ENCODE assay signal across 8 cellular contexts in the genomic region with DNA sequence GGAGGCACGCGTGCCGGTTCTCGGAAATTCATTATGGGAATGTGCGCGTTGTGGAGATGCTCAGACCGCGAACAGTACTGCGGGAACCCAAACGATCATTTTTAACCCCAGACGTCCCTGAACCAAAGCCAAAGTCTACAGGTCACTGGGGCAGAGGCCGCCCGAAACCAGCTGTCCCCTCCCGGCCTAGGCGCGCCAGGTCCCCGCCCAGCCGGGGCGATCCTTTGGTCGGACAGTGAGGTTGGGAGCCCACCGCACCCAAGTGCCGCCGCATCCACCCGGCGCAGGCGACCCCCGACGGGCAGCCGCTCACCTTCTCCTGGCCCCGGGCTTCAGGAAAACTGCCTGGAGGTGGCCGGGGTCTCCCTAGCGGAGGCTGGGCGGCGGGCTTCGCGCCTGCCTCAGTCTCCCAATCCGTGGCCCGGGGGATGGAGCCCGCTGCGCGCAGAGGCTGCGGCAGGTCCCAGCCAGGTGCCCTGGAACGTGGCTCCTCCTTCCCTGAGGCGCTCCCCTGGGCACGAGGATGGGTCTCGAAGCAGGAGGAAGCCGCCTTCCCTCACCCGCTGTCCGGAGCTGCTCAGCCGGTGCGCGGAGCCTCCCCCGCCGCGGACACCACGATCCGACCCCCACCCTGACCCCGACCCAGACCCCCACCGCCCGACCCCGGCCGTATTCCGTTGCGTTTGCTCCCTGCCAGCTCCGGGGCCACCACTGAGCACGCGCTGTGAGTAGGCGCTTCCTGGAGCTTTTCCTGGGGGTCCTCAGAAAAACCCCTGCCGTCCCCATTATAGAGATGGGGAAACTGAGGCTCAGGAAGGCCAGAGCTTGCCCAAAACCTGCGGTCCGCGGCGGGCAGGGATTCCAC. TPM values are rescaled to one million over a fixed set of nuclear protein-coding genes. Genes with fewer than 3 reads are reported as not detected.
DNase-seq lines count a peak whose midpoint lies in the region; ATAC-seq and TF ChIP-seq lines count a peak whose summit lies in the region.

No MANE protein-coding gene starts in this region.

- H3K9me3 ChIP-seq in adipocyte (ENCODE audit: control insufficient read depth, low read length) (no peaks in the 10 kb centered on the region), liver (ENCODE audit: control insufficient read depth in 4 of 4, low read length in 3 of 4) (no peaks in the 10 kb centered on the region), upper lobe of right lung (no peaks in the 10 kb centered on the region)

- H3K4me3 ChIP-seq in adipocyte (ENCODE audit: low read length) (peak overlapping the region; percentile 70), liver (ENCODE audit: low read depth in 1 of 3, low read length in 3 of 3) (peak overlapping the region in 2 of 3 donors; percentile 38 to 66), upper lobe of right lung (peak overlapping the region; percentile 42)

- intact Hi-C loops in activated naive CD4-positive, alpha-beta T cell treated with anti-CD3 and anti-CD28 coated beads for 36 hours (cut with micrococcal nuclease): loop anchor here (1.0 to 5.0 kb wide), 2 partner anchors 39 to 419 kb away; no protein-coding TSS in a partner anchor
- intact Hi-C loops in upper lobe of right lung (cut with DNase I): loop anchor here (10.0 kb wide), 1 partner anchor 127 kb away; a partner anchor contains a TSS

- H3K4me1 ChIP-seq in adipocyte (ENCODE audit: control insufficient read depth, insufficient read depth, low read length) (peaks cover 35% of the 10 kb centered on the region), liver (ENCODE audit: control insufficient read depth in 4 of 4, insufficient read depth in 4 of 4, low read length in 3 of 4) (peaks cover 15 to 22% (median 17%) of the 10 kb centered on the region in 4 donors), upper lobe of right lung (peaks cover 36% of the 10 kb centered on the region)

- peaks cover 4% of the 10 kb centered on the region for H3K27me3 ChIP-seq in adipocyte (replicated peaks; ENCODE audit: control insufficient read depth, insufficient read depth, low read length)
- no peaks in the 10 kb centered on the region for H3K27me3 ChIP-seq in liver (ENCODE audit: control insufficient read depth in 4 of 4, insufficient read depth in 4 of 4, low read length in 3 of 4)
- H3K27me3 ChIP-seq in upper lobe of right lung: peaks cover 32% of the 10 kb centered on the region

- peak overlapping the region; percentile 87 for H3K27ac Mint-ChIP-seq in activated naive CD4-positive, alpha-beta T cell treated with anti-CD3 and anti-CD28 coated beads for 36 hours

- H3K36me3 Mint-ChIP-seq in activated naive CD4-positive, alpha-beta T cell treated with anti-CD3 and anti-CD28 coated beads for 36 hours (ENCODE audit: low read depth): no peaks in the 10 kb centered on the region

- peak; percentile 14 to 57 for TF ChIP-seq RAD21 in liver (IDR thresholded peaks at IDR 0.05)

- H3K4me1 Mint-ChIP-seq in activated naive CD4-positive, alpha-beta T cell treated with anti-CD3 and anti-CD28 coated beads for 36 hours (ENCODE audit: low read depth): peaks cover 42% of the 10 kb centered on the region

- 2% methylated on average over 73 of the region's 73 CpGs for WGBS in liver

- peak overlapping the region; percentile 80 for H3K4me3 Mint-ChIP-seq in activated naive CD4-positive, alpha-beta T cell treated with anti-CD3 and anti-CD28 coated beads for 36 hours

- H3K27ac ChIP-seq in liver (ENCODE audit: low read depth in 1 of 2, low read length in 2 of 2): peak overlapping the region; percentile 36 to 51
- H3K27ac ChIP-seq in upper lobe of right lung: peak overlapping the region; percentile 63

- H3K9ac ChIP-seq in adipocyte (ENCODE audit: low read length) (peak overlapping the region; percentile 64), liver (ENCODE audit: low read depth in 1 of 2, low read length in 2 of 2) (no peak overlapping the region)

- CTCF ChIA-PET in activated naive CD4-positive, alpha-beta T cell treated with anti-CD3 and anti-CD28 coated beads for 36 hours (lab: Charles Lee): interaction anchor here (0.7 to 4.3 kb wide), 17 partner anchors 8 to 138 kb away, joined by 3 to 43 read pairs (median 5); a partner anchor contains a TSS

- H3K36me3 ChIP-seq in adipocyte (ENCODE audit: control insufficient read depth, insufficient read depth, low read length, severe bottlenecking): no peaks in the 10 kb centered on the region
- no peaks in the 10 kb centered on the region for H3K36me3 ChIP-seq in liver (ENCODE audit: control insufficient read depth in 4 of 4, insufficient read depth in 3 of 4, low read depth in 1 of 4, low read length in 3 of 4)
- no peaks in the 10 kb centered on the region for H3K36me3 ChIP-seq in upper lobe of right lung

- H3K9me3 Mint-ChIP-seq in activated naive CD4-positive, alpha-beta T cell treated with anti-CD3 and anti-CD28 coated beads for 36 hours: no peaks in the 10 kb centered on the region

- no peak for ATAC-seq in upper lobe of right lung
- no peak for ATAC-seq in GM21515 (IDR thresholded peaks at IDR 0.05; ENCODE audit: unreplicated experiment)

- TF ChIP-seq CTCF in liver (IDR thresholded peaks at IDR 0.05; ENCODE audit: low read depth, low read length, missing input control): peak; percentile 3
- TF ChIP-seq CTCF in upper lobe of right lung (IDR thresholded peaks at IDR 0.05): no peak

- no peaks in the 10 kb centered on the region for H3K27me3 Mint-ChIP-seq in activated naive CD4-positive, alpha-beta T cell treated with anti-CD3 and anti-CD28 coated beads for 36 hours (ENCODE audit: low read depth)

- DNase-seq in activated naive CD4-positive, alpha-beta T cell treated with anti-CD3 and anti-CD28 coated beads for 36 hours: no peak
- DNase-seq in activated naive CD4-positive, alpha-beta T cell treated with Interleukin-2 at 50 U/mL for 16 hours: no peak
- DNase-seq in adipocyte (ENCODE audit: low read depth) (no peak), upper lobe of right lung (peak; percentile 65), mucosa of gallbladder (ENCODE audit: low spot score) (no peak), NCI-H187 treated with DMSO at 0.1 percent for 48 hours (lab: John Stamatoyannopoulos, UW) (no peak)

TF ChIP-seq in liver, 16 proteins besides CTCF, POLR2A, EP300 and RAD21 (continues in another document):
- TF ChIP-seq, protein P1, sequence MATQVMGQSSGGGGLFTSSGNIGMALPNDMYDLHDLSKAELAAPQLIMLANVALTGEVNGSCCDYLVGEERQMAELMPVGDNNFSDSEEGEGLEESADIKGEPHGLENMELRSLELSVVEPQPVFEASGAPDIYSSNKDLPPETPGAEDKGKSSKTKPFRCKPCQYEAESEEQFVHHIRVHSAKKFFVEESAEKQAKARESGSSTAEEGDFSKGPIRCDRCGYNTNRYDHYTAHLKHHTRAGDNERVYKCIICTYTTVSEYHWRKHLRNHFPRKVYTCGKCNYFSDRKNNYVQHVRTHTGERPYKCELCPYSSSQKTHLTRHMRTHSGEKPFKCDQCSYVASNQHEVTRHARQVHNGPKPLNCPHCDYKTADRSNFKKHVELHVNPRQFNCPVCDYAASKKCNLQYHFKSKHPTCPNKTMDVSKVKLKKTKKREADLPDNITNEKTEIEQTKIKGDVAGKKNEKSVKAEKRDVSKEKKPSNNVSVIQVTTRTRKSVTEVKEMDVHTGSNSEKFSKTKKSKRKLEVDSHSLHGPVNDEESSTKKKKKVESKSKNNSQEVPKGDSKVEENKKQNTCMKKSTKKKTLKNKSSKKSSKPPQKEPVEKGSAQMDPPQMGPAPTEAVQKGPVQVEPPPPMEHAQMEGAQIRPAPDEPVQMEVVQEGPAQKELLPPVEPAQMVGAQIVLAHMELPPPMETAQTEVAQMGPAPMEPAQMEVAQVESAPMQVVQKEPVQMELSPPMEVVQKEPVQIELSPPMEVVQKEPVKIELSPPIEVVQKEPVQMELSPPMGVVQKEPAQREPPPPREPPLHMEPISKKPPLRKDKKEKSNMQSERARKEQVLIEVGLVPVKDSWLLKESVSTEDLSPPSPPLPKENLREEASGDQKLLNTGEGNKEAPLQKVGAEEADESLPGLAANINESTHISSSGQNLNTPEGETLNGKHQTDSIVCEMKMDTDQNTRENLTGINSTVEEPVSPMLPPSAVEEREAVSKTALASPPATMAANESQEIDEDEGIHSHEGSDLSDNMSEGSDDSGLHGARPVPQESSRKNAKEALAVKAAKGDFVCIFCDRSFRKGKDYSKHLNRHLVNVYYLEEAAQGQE (IDR thresholded peaks at IDR 0.05): no peak
- TF ChIP-seq SP1 (IDR thresholded peaks at IDR 0.05) (peak; percentile 70), FOXA2 (IDR thresholded peaks at IDR 0.05) (no peak), HNF4A (conservative IDR thresholded peaks at IDR 0.05) (peak; percentile 88 to 89), RXRA (IDR thresholded peaks at IDR 0.05) (peak; percentile 89 to 93), EGR1 (IDR thresholded peaks at IDR 0.05; ENCODE audit: low read depth in 2 of 2) (no peak), YY1 (IDR thresholded peaks at IDR 0.05) (no peak), NR2F2 (IDR thresholded peaks at IDR 0.05) (peak; percentile 29), FOXA1 (IDR thresholded peaks at IDR 0.05) (no peak), TAF1 (conservative IDR thresholded peaks at IDR 0.05) (no peak), HNF4G (IDR thresholded peaks at IDR 0.05) (peak; percentile 67)

RNA-seq across cellular contexts. Expression of a gene that starts 8.1 kb away (rescaled TPM):
- total RNA-seq in activated naive CD4-positive, alpha-beta T cell treated with anti-CD3 and anti-CD28 coated beads for 36 hours: 10 to 100 TPM; 61.8 to 63.4 TPM
- 1 to 10 TPM; 7.5 to 7.7 TPM for total RNA-seq in liver
- polyA plus RNA-seq in liver: 10 to 100 TPM; 16.6 to 20.3 TPM
- total RNA-seq in upper lobe of right lung: 22.8 TPM
- total RNA-seq in mucosa of gallbladder: 34.6 TPM

RNA-seq across cellular contexts. Expression of a gene that starts 11.0 kb away (rescaled TPM):
- total RNA-seq in activated naive CD4-positive, alpha-beta T cell treated with anti-CD3 and anti-CD28 coated beads for 36 hours: 100 to 1,000 TPM; 182 to 185 TPM
- total RNA-seq in liver (10 to 100 TPM; 33.8 to 50.6 TPM), upper lobe of right lung (370 TPM), mucosa of gallbladder (84.5 TPM)
- 10 to 100 TPM in 1 of 2 donors, 1 to 10 TPM in 1; 9.6 to 23.6 TPM for polyA plus RNA-seq in liver

RNA-seq across cellular contexts. Expression of a gene that starts 58.2 kb away (rescaled TPM):
- 10 to 100 TPM; 37.6 to 38.5 TPM for total RNA-seq in activated naive CD4-positive, alpha-beta T cell treated with anti-CD3 and anti-CD28 coated beads for 36 hours
- total RNA-seq in liver: 10 to 100 TPM; 86.8 to 94.0 TPM
- polyA plus RNA-seq in liver: 10 to 100 TPM; 62.0 to 72.8 TPM
- total RNA-seq in upper lobe of right lung: 244 TPM
- total RNA-seq in mucosa of gallbladder: 295 TPM
